ENCODE assay signal across 11 cellular contexts in genomic region chr6:32223258-32224235, GRCh38. TPM values are rescaled to one million over a fixed set of nuclear protein-coding genes. Genes with fewer than 3 reads are reported as not detected.
DNase-seq lines count a peak whose midpoint lies in the region; ATAC-seq, FAIRE-seq and TF ChIP-seq lines count a peak whose summit lies in the region.
"Had no signal": no experiment of that assay in that cellular context is flagged by ENCODE, and none has a peak within 500 bp of the region (broad histone marks: within the 10 kb centered on the region; RNA-seq: fewer than 3 reads in every experiment).

TSS of gene NOTCH4 (minus strand) at chr6:32224067. CDS start at chr6:32223928, 139 bp downstream.

- H3K4me3 ChIP-seq in GM12878, result no peak within 1 kb of the TSS
- H3K4me3 ChIP-seq in right atrium auricular region, result peak within 1 kb of the TSS; percentile 33 to 37
- H3K4me3 ChIP-seq in skeletal muscle tissue (ENCODE audit: low read length in 3 of 3), result peak within 1 kb of the TSS; percentile 27 to 49 (median 38)

- no peaks in the 10 kb centered on the region for H3K36me3 ChIP-seq in GM12878 (ENCODE audit: control insufficient read depth in 2 of 2, insufficient read depth in 2 of 2, low read length in 1 of 2)
- H3K36me3 ChIP-seq in right atrium auricular region, result no peaks in the 10 kb centered on the region
- no peaks in the 10 kb centered on the region for H3K36me3 ChIP-seq in skeletal muscle tissue (ENCODE audit: control insufficient read depth in 3 of 3, insufficient read depth in 3 of 3, low read length in 3 of 3)
- H3K36me3 ChIP-seq: brain microvascular endothelial cell had no signal

- CTCF ChIA-PET in GM12878 (lab: Yijun Ruan, JAX), result interaction anchor here (0.6 kb wide), 1 partner anchor 141 kb away, joined by 4 read pairs; no protein-coding TSS in a partner anchor

- no peak for TF ChIP-seq EP300 in GM12878 (IDR thresholded peaks at IDR 0.05; ENCODE audit: borderline replicate concordance in 1 of 2, control insufficient read depth in 1 of 2, low read depth in 2 of 2, low read length in 2 of 2)

- no peak for FAIRE-seq in GM12878 (lab: Jason Lieb, UNC)

- H3K79me2 ChIP-seq in GM12878 (ENCODE audit: control insufficient read depth, insufficient read depth, low read length), result no peaks in the 10 kb centered on the region

- H3K27ac ChIP-seq in GM12878 (ENCODE audit: control insufficient read depth, insufficient read depth) (no peak within 1 kb of the TSS), right atrium auricular region (peak within 1 kb of the TSS; percentile 67 to 73), skeletal muscle tissue (ENCODE audit: low read depth, low read length) (peak within 1 kb of the TSS; percentile 62)
- H3K27ac ChIP-seq: brain microvascular endothelial cell had no signal

- TF ChIP-seq RAD21 in GM12878 (IDR thresholded peaks at IDR 0.05; ENCODE audit: insufficient read depth, low read depth, low read length), result no peak

- H3K27me3 ChIP-seq in GM12878 (replicated peaks in 1 of 2; ENCODE audit: control insufficient read depth in 2 of 2, insufficient read depth in 2 of 2, low read length in 1 of 2) (peaks cover 0 to 2% of the 10 kb centered on the region in 2 experiments; a peak in 1 of 4 replicates), right atrium auricular region (no peaks in the 10 kb centered on the region), skeletal muscle tissue (ENCODE audit: control insufficient read depth in 3 of 3, insufficient read depth in 3 of 3, low read length in 3 of 3) (peaks cover 0 to 13% (median 4%) of the 10 kb centered on the region in 3 donors)
- H3K27me3 ChIP-seq: brain microvascular endothelial cell had no signal

- POLR2A ChIA-PET in GM12878 (lab: Charles Lee), result no interaction called here

- no peaks in the 10 kb centered on the region for H4K20me1 ChIP-seq in GM12878 (ENCODE audit: control insufficient read depth, insufficient read depth)

- H3K9ac ChIP-seq in GM12878 (ENCODE audit: control insufficient read depth, insufficient read depth, low read length), result no peak within 1 kb of the TSS
- H3K9ac ChIP-seq in skeletal muscle tissue (ENCODE audit: low read depth in 1 of 3, low read length in 3 of 3), result peak within 1 kb of the TSS in 1 of 3 donors; percentile 33

- peak; percentile 16 for DNase-seq in ELR (ENCODE audit: low read depth)
- DNase-seq in GM12878 (ENCODE audit: low read depth, low spot score), result no peak
- no peak for DNase-seq in right atrium auricular region (ENCODE audit: low spot score)
- DNase-seq in NCI-H2081 treated with DMSO at 0.1 percent for 48 hours (lab: John Stamatoyannopoulos, UW), result no peak
- no peak for DNase-seq in NCI-H1930 (lab: John Stamatoyannopoulos, UW)
- no peak for DNase-seq in activated T-cell treated with anti-CD3 and anti-CD28 coated beads, Interleukin-2, amount 50 U/mL, for 48 hours
- DNase-seq: brain microvascular endothelial cell, SIG-M5, trophoblast cell had no signal

- no peak; the same call in 2 of the 3 replicates for ATAC-seq in GM12878
- ATAC-seq in HG02981 (IDR thresholded peaks at IDR 0.05; ENCODE audit: unreplicated experiment), result no peak

- H3K4me1 ChIP-seq in GM12878 (ENCODE audit: control insufficient read depth, insufficient read depth, low read length), result peaks cover 37% of the 10 kb centered on the region
- H3K4me1 ChIP-seq in right atrium auricular region, result peaks cover 0 to 5% of the 10 kb centered on the region in 2 donors
- H3K4me1 ChIP-seq in skeletal muscle tissue (ENCODE audit: control insufficient read depth in 3 of 3, insufficient read depth in 3 of 3, low read length in 3 of 3), result peaks cover 0 to 7% (median 0%) of the 10 kb centered on the region in 3 donors

- in situ Hi-C loops in GM12878 (cut with MboI), result no loop called here

- H2AFZ ChIP-seq in GM12878 (ENCODE audit: control insufficient read depth, low read depth, low read length), result no peak within 1 kb of the TSS

- TF ChIP-seq POLR2A in GM12878 (IDR thresholded peaks at IDR 0.05; ENCODE audit: low read depth, low read length), result no peak

- TF ChIP-seq CTCF in GM12878 (IDR thresholded peaks at IDR 0.05 in 2 of 3, conservative IDR thresholded peaks at IDR 0.05 in 1 of 3; ENCODE audit: control insufficient read depth in 2 of 3, extremely low read depth in 1 of 3, insufficient read depth in 1 of 3, low read depth in 3 of 3, low read length in 3 of 3) (no peak), right atrium auricular region (IDR thresholded peaks at IDR 0.05) (no peak)

- RAD21 ChIA-PET in GM12878 (lab: Charles Lee; ENCODE audit: unreplicated experiment), result interaction anchor here (0.5 to 0.6 kb wide), 2 partner anchors 11 to 388 kb away, joined by 3 read pairs; no protein-coding TSS in a partner anchor

- SMC1A ChIA-PET in GM12878 (lab: Charles Lee; ENCODE audit: uncharacterized antibody, unreplicated experiment), result no interaction called here

- BruUV-seq in GM12878 (replicated peaks; lab: Mats Ljungman, UMichigan), result no TSS peak

- H3K9me3 ChIP-seq in GM12878 (replicated peaks; ENCODE audit: control insufficient read depth, insufficient read depth, low read length), result no peaks in the 10 kb centered on the region; the same call in 2 of the 3 replicates
- H3K9me3 ChIP-seq in right atrium auricular region, result no peaks in the 10 kb centered on the region
- no peaks in the 10 kb centered on the region for H3K9me3 ChIP-seq in skeletal muscle tissue (ENCODE audit: control insufficient read depth in 3 of 3, low read length in 3 of 3)

- H3K4me2 ChIP-seq in GM12878 (ENCODE audit: control insufficient read depth, insufficient read depth), result peak within 1 kb of the TSS; percentile 28

- WGBS in GM12878 (ENCODE audit: insufficient coverage, insufficient replicate concordance, low lambda C conversion rate, missing lambda C conversion rate), result 55% methylated on average over 17 of the region's 20 CpGs

- intact Hi-C loops in GM12878 (cut with micrococcal nuclease; ENCODE audit: unreplicated experiment), result no loop called here

TF ChIP-seq in GM12878, 131 proteins besides CTCF, POLR2A, EP300 and RAD21 (continues in another document):
- TF ChIP-seq ZBTB11 (CRISPR knock-in tag; IDR thresholded peaks at IDR 0.05), result no peak
- TF ChIP-seq MAX (IDR thresholded peaks at IDR 0.05; ENCODE audit: low read depth, low read length), result no peak
- no peak for TF ChIP-seq RBBP5 (conservative IDR thresholded peaks at IDR 0.05)
- no peak for TF ChIP-seq NR2F1 (conservative IDR thresholded peaks at IDR 0.05)
- no peak for TF ChIP-seq SPI1 (IDR thresholded peaks at IDR 0.05; ENCODE audit: borderline replicate concordance, insufficient read depth, low read depth, low read length)

RNA-seq across cellular contexts. Expression of gene NOTCH4, which starts in this region (rescaled TPM):
- 3.9 and 5.1 TPM in 2 replicates for total RNA-seq in GM12878 (2013; cell fraction: nucleolus; rRNA removed)
- 1.1 and 1.7 TPM in 2 replicates for total RNA-seq in GM12878 (2014; rRNA removed)
- total RNA-seq in GM12878 (2014; rRNA removed; fragmentation: Illumina TruSeq; extraction: Trizol), result 0.83 and 1.1 TPM in 2 replicates
- 1.7 and 1.8 TPM in 2 replicates for total RNA-seq in GM12878 (2021)
- polyA plus RNA-seq in GM12878 (2011; ENCODE audit: low read depth), result 0.16 TPM
- polyA plus RNA-seq in GM12878 (2011; rRNA removed), result 3.0 and 3.3 TPM in 2 replicates
- polyA plus RNA-seq in GM12878 (2011; cell fraction: cytosol; rRNA removed), result 2.9 and 3.3 TPM in 2 replicates
- 3.8 and 4.5 TPM in 2 replicates for polyA plus RNA-seq in GM12878 (2011; cell fraction: nucleus; rRNA removed)
- polyA plus RNA-seq in GM12878 (2012), result 0.74 and 1.1 TPM in 2 replicates
- polyA plus RNA-seq in GM12878 (2014; fragmentation: Illumina TruSeq; extraction: Trizol), result 0.78 and 1.1 TPM in 2 replicates
- under 1 TPM; 0.66 to 0.77 TPM for polyA plus RNA-seq in GM12878 (2014; fragmentation: Nextera tagmentation; extraction: Ambion mirVana)
- polyA plus RNA-seq in GM12878 (2014; rRNA removed), result 1.6 and 2.3 TPM in 2 replicates
- polyA plus RNA-seq in GM12878 (2016; fragmentation: Nextera tagmentation; extraction: Ambion mirVana), result 1 to 10 TPM; 1.6 to 3.2 TPM
- 2.3 and 3.1 TPM in 2 replicates for polyA minus RNA-seq in GM12878 (2011; rRNA and poly(A)+ RNA removed)
- 1.5 and 1.6 TPM in 2 replicates for polyA minus RNA-seq in GM12878 (2011; cell fraction: cytosol; rRNA and poly(A)+ RNA removed)
- 3.9 and 5.8 TPM in 2 replicates for polyA minus RNA-seq in GM12878 (2011; cell fraction: nucleus; rRNA and poly(A)+ RNA removed)
- 10 to 100 TPM; 16.2 to 22.5 TPM for total RNA-seq in right atrium auricular region
- 9.9 TPM for total RNA-seq in skeletal muscle tissue
